ENCODE assay signal across 23 cellular contexts in genomic region chr12:87302126-87302732, GRCh38.
"Had no signal": no experiment of that assay in that cellular context is flagged by ENCODE, and none has a peak within 500 bp of the region (broad histone marks: within the 10 kb centered on the region; RNA-seq: fewer than 3 reads in every experiment).

No MANE protein-coding gene starts in this region.

- DNase-seq: esophagus squamous epithelium; foreskin keratinocyte; immature natural killer cell; kidney; left cardiac atrium; left ventricle myocardium inferior; lower lobe of right lung; naive thymus-derived CD4-positive, alpha-beta T cell; nephron progenitor cell; psoas muscle; retina; right lobe of liver; spleen; stimulated activated CD4-positive, alpha-beta T cell treated with anti-CD3 and anti-CD28 coated beads, Interleukin-15, amount 100 ng/mL, for 24 hours; stimulated activated CD4-positive, alpha-beta T cell treated with anti-CD3 and anti-CD28 coated beads, Interleukin-1b, Interleukin-23, amount 100 ng/mL, for 48 hours; stimulated activated CD4-positive, alpha-beta T cell treated with anti-CD3 and anti-CD28 coated beads, Interleukin-4, amount 100 ng/mL, for 24 hours; tibial artery; upper lobe of left lung had no signal

- H3K9me3 Mint-ChIP-seq: memory B cell; nephron progenitor cell; stimulated activated memory B cell treated with anti-CD40 and anti-IgM and Interleukin-4, amounts not matched to agents 10 μg/mL and 1 μg/mL and 100 μg/mL, for 72 hours had no signal

- H3K4me1 Mint-ChIP-seq: immature natural killer cell; naive thymus-derived CD4-positive, alpha-beta T cell; nephron progenitor cell had no signal

- H3K27ac ChIP-seq: esophagus squamous epithelium, foreskin keratinocyte, left ventricle myocardium inferior, lower lobe of right lung, psoas muscle, right lobe of liver, spleen, tibial artery, upper lobe of left lung, vagina had no signal

- H3K4me3 Mint-ChIP-seq: dendritic cell treated with granulocyte-macrophage colony-stimulating factor and Interleukin-4, amounts not matched to agents 40 ng/mL and 50 ng/mL, for 4 days; immature natural killer cell; memory B cell; naive thymus-derived CD4-positive, alpha-beta T cell; nephron progenitor cell; stimulated activated memory B cell treated with anti-CD40 and anti-IgM and Interleukin-4, amounts not matched to agents 10 μg/mL and 1 μg/mL and 100 μg/mL, for 72 hours; stimulated activated naive CD8-positive, alpha-beta T cell treated with anti-CD3 and anti-CD28 coated beads, Interleukin-15, Interleukin-2, amounts not matched to agents 100 ng/mL and 50 ng/mL, for 24 hours had no signal

- H3K9me3 ChIP-seq: esophagus squamous epithelium, left ventricle myocardium inferior, lower lobe of right lung, psoas muscle, right lobe of liver, spleen, tibial artery, upper lobe of left lung, vagina had no signal

- H3K27me3 ChIP-seq: esophagus squamous epithelium, foreskin keratinocyte, right lobe of liver, spleen, tibial artery, upper lobe of left lung, vagina had no signal

- H3K4me3 ChIP-seq: esophagus squamous epithelium, left ventricle myocardium inferior, lower lobe of right lung, psoas muscle, right lobe of liver, spleen, tibial artery, upper lobe of left lung, vagina had no signal

- ATAC-seq: foreskin keratinocyte; left cardiac atrium; lower lobe of right lung; naive thymus-derived CD4-positive, alpha-beta T cell; psoas muscle; right lobe of liver; stimulated activated memory B cell treated with anti-CD40 and anti-IgM and Interleukin-4, amounts not matched to agents 10 μg/mL and 1 μg/mL and 100 μg/mL, for 72 hours had no signal

- H3K4me1 ChIP-seq: foreskin keratinocyte, left ventricle myocardium inferior, lower lobe of right lung, psoas muscle, right lobe of liver, upper lobe of left lung, vagina had no signal

- H3K36me3 Mint-ChIP-seq: immature natural killer cell; memory B cell; naive thymus-derived CD4-positive, alpha-beta T cell; stimulated activated memory B cell treated with anti-CD40 and anti-IgM and Interleukin-4, amounts not matched to agents 10 μg/mL and 1 μg/mL and 100 μg/mL, for 72 hours had no signal

- H3K27me3 Mint-ChIP-seq: dendritic cell treated with granulocyte-macrophage colony-stimulating factor and Interleukin-4, amounts not matched to agents 40 ng/mL and 50 ng/mL, for 4 days; memory B cell; naive thymus-derived CD4-positive, alpha-beta T cell; stimulated activated memory B cell treated with anti-CD40 and anti-IgM and Interleukin-4, amounts not matched to agents 10 μg/mL and 1 μg/mL and 100 μg/mL, for 72 hours; stimulated activated naive CD8-positive, alpha-beta T cell treated with anti-CD3 and anti-CD28 coated beads, Interleukin-15, Interleukin-2, amounts not matched to agents 100 ng/mL and 50 ng/mL, for 24 hours had no signal

- H3K27ac Mint-ChIP-seq: dendritic cell treated with granulocyte-macrophage colony-stimulating factor and Interleukin-4, amounts not matched to agents 40 ng/mL and 50 ng/mL, for 4 days; immature natural killer cell; memory B cell; naive thymus-derived CD4-positive, alpha-beta T cell; nephron progenitor cell; stimulated activated memory B cell treated with anti-CD40 and anti-IgM and Interleukin-4, amounts not matched to agents 10 μg/mL and 1 μg/mL and 100 μg/mL, for 72 hours; stimulated activated naive CD8-positive, alpha-beta T cell treated with anti-CD3 and anti-CD28 coated beads, Interleukin-15, Interleukin-2, amounts not matched to agents 100 ng/mL and 50 ng/mL, for 24 hours had no signal

- H3K36me3 ChIP-seq: esophagus squamous epithelium, left ventricle myocardium inferior, lower lobe of right lung, right lobe of liver, spleen, tibial artery, upper lobe of left lung, vagina had no signal
